8 cellular contexts compared by ENCODE assay signal in genomic region chr9:22119537-22120167, GRCh38.
DNase-seq lines count a peak whose midpoint lies in the region; ATAC-seq and TF ChIP-seq lines count a peak whose summit lies in the region.

No MANE protein-coding gene starts in this region.

- no peak overlapping the region for H3K4me3 Mint-ChIP-seq in activated T-cell treated with anti-CD3 and anti-CD28 coated beads, Interleukin-2, amount 50 U/mL, for 72 hours

- H3K9me3 ChIP-seq in upper lobe of right lung: no peaks in the 10 kb centered on the region

- ATAC-seq in activated T-cell treated with anti-CD3 and anti-CD28 coated beads, Interleukin-2, amount 50 U/mL, for 72 hours (replicated peaks in 1 of 2): peak; percentile 69 to 75
- ATAC-seq in HG02884 (IDR thresholded peaks at IDR 0.05; ENCODE audit: unreplicated experiment): peak; percentile 52
- peak; percentile 91 for ATAC-seq in SK-N-SH treated with all-trans-retinoic acid at 6 μM for 48 hours
- ATAC-seq in left cardiac atrium: peak; percentile 41 to 53
- peak; percentile 80 for ATAC-seq in upper lobe of right lung

- H3K27ac ChIP-seq in upper lobe of right lung: no peak overlapping the region

- peak; percentile 54 for TF ChIP-seq CTCF in upper lobe of right lung (IDR thresholded peaks at IDR 0.05)

- peaks cover 0 to 2% of the 10 kb centered on the region in 2 donors for H3K9me3 Mint-ChIP-seq in activated T-cell treated with anti-CD3 and anti-CD28 coated beads, Interleukin-2, amount 50 U/mL, for 72 hours

- H3K36me3 Mint-ChIP-seq in activated T-cell treated with anti-CD3 and anti-CD28 coated beads, Interleukin-2, amount 50 U/mL, for 72 hours (ENCODE audit: insufficient read depth in 2 of 2): peaks cover 0 to 2% of the 10 kb centered on the region in 2 donors

- DNase-seq in activated T-cell treated with anti-CD3 and anti-CD28 coated beads, Interleukin-2, amount 50 U/mL, for 72 hours: peak in 1 of 2 donors; percentile 19
- no peak for DNase-seq in activated T-cell treated with anti-CD3 and anti-CD28 coated beads, Interleukin-2, amount 50 U/mL, for 1 hour
- DNase-seq in left cardiac atrium: no peak
- no peak for DNase-seq in upper lobe of right lung
- no peak for DNase-seq in KG1 (lab: John Stamatoyannopoulos, UW)
- no peak for DNase-seq in LoVo (ENCODE audit: low spot score)

- H3K4me1 ChIP-seq in upper lobe of right lung: peaks cover 8% of the 10 kb centered on the region

- no peaks in the 10 kb centered on the region for H3K27me3 ChIP-seq in upper lobe of right lung

- H3K27me3 Mint-ChIP-seq in activated T-cell treated with anti-CD3 and anti-CD28 coated beads, Interleukin-2, amount 50 U/mL, for 72 hours (ENCODE audit: low read depth): peaks cover 55% of the 10 kb centered on the region

- intact Hi-C loops in left cardiac atrium (cut with DNase I) (no loop called here), upper lobe of right lung (cut with DNase I) (no loop called here)

- no peak overlapping the region for H3K27ac Mint-ChIP-seq in activated T-cell treated with anti-CD3 and anti-CD28 coated beads, Interleukin-2, amount 50 U/mL, for 72 hours

- H3K36me3 ChIP-seq in upper lobe of right lung: no peaks in the 10 kb centered on the region

- no peak overlapping the region for H3K4me3 ChIP-seq in upper lobe of right lung

- peaks cover 9% of the 10 kb centered on the region for H3K4me1 Mint-ChIP-seq in activated T-cell treated with anti-CD3 and anti-CD28 coated beads, Interleukin-2, amount 50 U/mL, for 72 hours (ENCODE audit: low read depth)

TF ChIP-seq in SK-N-SH treated with all-trans-retinoic acid at 6 μM for 48 hours, 23 proteins besides CTCF, POLR2A, EP300 and RAD21:
- TF ChIP-seq, protein P1, sequence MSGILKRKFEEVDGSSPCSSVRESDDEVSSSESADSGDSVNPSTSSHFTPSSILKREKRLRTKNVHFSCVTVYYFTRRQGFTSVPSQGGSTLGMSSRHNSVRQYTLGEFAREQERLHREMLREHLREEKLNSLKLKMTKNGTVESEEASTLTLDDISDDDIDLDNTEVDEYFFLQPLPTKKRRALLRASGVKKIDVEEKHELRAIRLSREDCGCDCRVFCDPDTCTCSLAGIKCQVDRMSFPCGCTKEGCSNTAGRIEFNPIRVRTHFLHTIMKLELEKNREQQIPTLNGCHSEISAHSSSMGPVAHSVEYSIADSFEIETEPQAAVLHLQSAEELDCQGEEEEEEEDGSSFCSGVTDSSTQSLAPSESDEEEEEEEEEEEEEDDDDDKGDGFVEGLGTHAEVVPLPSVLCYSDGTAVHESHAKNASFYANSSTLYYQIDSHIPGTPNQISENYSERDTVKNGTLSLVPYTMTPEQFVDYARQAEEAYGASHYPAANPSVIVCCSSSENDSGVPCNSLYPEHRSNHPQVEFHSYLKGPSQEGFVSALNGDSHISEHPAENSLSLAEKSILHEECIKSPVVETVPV (CRISPR knock-in tag; IDR thresholded peaks at IDR 0.05): no peak
- no peak for TF ChIP-seq ISL1 (CRISPR knock-in tag; IDR thresholded peaks at IDR 0.05)
- TF ChIP-seq, protein P2, sequence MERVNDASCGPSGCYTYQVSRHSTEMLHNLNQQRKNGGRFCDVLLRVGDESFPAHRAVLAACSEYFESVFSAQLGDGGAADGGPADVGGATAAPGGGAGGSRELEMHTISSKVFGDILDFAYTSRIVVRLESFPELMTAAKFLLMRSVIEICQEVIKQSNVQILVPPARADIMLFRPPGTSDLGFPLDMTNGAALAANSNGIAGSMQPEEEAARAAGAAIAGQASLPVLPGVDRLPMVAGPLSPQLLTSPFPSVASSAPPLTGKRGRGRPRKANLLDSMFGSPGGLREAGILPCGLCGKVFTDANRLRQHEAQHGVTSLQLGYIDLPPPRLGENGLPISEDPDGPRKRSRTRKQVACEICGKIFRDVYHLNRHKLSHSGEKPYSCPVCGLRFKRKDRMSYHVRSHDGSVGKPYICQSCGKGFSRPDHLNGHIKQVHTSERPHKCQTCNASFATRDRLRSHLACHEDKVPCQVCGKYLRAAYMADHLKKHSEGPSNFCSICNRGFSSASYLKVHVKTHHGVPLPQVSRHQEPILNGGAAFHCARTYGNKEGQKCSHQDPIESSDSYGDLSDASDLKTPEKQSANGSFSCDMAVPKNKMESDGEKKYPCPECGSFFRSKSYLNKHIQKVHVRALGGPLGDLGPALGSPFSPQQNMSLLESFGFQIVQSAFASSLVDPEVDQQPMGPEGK (CRISPR knock-in tag; IDR thresholded peaks at IDR 0.05; ENCODE audit: borderline replicate concordance): no peak
- no peak for TF ChIP-seq POU6F1 (CRISPR knock-in tag; IDR thresholded peaks at IDR 0.05; ENCODE audit: borderline replicate concordance, low read depth)
- no peak for TF ChIP-seq ZFP3 (CRISPR knock-in tag; IDR thresholded peaks at IDR 0.05)
- TF ChIP-seq PPARA (CRISPR knock-in tag; IDR thresholded peaks at IDR 0.05; ENCODE audit: borderline replicate concordance): no peak
- TF ChIP-seq TOX (CRISPR knock-in tag; IDR thresholded peaks at IDR 0.05; ENCODE audit: borderline replicate concordance): no peak
- TF ChIP-seq, protein P3, sequence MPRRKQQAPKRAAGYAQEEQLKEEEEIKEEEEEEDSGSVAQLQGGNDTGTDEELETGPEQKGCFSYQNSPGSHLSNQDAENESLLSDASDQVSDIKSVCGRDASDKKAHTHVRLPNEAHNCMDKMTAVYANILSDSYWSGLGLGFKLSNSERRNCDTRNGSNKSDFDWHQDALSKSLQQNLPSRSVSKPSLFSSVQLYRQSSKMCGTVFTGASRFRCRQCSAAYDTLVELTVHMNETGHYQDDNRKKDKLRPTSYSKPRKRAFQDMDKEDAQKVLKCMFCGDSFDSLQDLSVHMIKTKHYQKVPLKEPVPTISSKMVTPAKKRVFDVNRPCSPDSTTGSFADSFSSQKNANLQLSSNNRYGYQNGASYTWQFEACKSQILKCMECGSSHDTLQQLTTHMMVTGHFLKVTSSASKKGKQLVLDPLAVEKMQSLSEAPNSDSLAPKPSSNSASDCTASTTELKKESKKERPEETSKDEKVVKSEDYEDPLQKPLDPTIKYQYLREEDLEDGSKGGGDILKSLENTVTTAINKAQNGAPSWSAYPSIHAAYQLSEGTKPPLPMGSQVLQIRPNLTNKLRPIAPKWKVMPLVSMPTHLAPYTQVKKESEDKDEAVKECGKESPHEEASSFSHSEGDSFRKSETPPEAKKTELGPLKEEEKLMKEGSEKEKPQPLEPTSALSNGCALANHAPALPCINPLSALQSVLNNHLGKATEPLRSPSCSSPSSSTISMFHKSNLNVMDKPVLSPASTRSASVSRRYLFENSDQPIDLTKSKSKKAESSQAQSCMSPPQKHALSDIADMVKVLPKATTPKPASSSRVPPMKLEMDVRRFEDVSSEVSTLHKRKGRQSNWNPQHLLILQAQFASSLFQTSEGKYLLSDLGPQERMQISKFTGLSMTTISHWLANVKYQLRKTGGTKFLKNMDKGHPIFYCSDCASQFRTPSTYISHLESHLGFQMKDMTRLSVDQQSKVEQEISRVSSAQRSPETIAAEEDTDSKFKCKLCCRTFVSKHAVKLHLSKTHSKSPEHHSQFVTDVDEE (CRISPR knock-in tag; IDR thresholded peaks at IDR 0.05): no peak
- TF ChIP-seq ARNTL (CRISPR knock-in tag; IDR thresholded peaks at IDR 0.05; ENCODE audit: borderline replicate concordance, low read depth): no peak
- TF ChIP-seq SNAI2 (CRISPR knock-in tag; IDR thresholded peaks at IDR 0.05): no peak
- no peak for TF ChIP-seq ESRRG (CRISPR knock-in tag; IDR thresholded peaks at IDR 0.05)
- no peak for TF ChIP-seq ZNF8 (CRISPR knock-in tag; IDR thresholded peaks at IDR 0.05)
- TF ChIP-seq GLIS3 (CRISPR knock-in tag; IDR thresholded peaks at IDR 0.05): no peak
- TF ChIP-seq, protein P4, sequence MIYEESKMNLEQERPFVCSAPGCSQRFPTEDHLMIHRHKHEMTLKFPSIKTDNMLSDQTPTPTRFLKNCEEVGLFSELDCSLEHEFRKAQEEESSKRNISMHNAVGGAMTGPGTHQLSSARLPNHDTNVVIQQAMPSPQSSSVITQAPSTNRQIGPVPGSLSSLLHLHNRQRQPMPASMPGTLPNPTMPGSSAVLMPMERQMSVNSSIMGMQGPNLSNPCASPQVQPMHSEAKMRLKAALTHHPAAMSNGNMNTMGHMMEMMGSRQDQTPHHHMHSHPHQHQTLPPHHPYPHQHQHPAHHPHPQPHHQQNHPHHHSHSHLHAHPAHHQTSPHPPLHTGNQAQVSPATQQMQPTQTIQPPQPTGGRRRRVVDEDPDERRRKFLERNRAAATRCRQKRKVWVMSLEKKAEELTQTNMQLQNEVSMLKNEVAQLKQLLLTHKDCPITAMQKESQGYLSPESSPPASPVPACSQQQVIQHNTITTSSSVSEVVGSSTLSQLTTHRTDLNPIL (CRISPR knock-in tag; IDR thresholded peaks at IDR 0.05; ENCODE audit: low read depth): no peak
- no peak for TF ChIP-seq OSR1 (CRISPR knock-in tag; IDR thresholded peaks at IDR 0.05)
- TF ChIP-seq ZC3H10 (CRISPR knock-in tag; IDR thresholded peaks at IDR 0.05): no peak
- no peak for TF ChIP-seq ZNF565 (CRISPR knock-in tag; conservative IDR thresholded peaks at IDR 0.05; ENCODE audit: low read depth)
- no peak for TF ChIP-seq BACH2 (CRISPR knock-in tag; IDR thresholded peaks at IDR 0.05; ENCODE audit: borderline replicate concordance)
- TF ChIP-seq ZNF70 (CRISPR knock-in tag; IDR thresholded peaks at IDR 0.05): no peak
- TF ChIP-seq TCF4 (CRISPR knock-in tag; IDR thresholded peaks at IDR 0.05; ENCODE audit: borderline replicate concordance): no peak
TF ChIP-seq in SK-N-SH treated with all-trans-retinoic acid at 6 μM for 48 hours: peak in this region for 0.
